12 cellular contexts compared by ENCODE assay signal in genomic region chr9:133563286-133564213, GRCh38. TPM values are rescaled to one million over a fixed set of nuclear protein-coding genes. Genes with fewer than 3 reads are reported as not detected.
A peak's percentile ranks its signal among the peaks of the same experiment; 100 is the strongest.
DNase-seq lines count a peak whose midpoint lies in the region; ATAC-seq, FAIRE-seq and TF ChIP-seq lines count a peak whose summit lies in the region.
"Had no signal": no experiment of that assay in that cellular context is flagged by ENCODE, and none has a peak within 500 bp of the region (broad histone marks: within the 10 kb centered on the region; RNA-seq: fewer than 3 reads in every experiment).

No MANE protein-coding gene starts in this region.

- H3K4me3 Mint-ChIP-seq in Calu3 (ENCODE audit: low read depth, unreplicated experiment) = no peak overlapping the region
- no peak overlapping the region for H3K4me3 Mint-ChIP-seq in activated CD8-positive, alpha-beta T cell treated with anti-CD3 and anti-CD28 coated beads for 36 hours
- no peak overlapping the region for H3K4me3 Mint-ChIP-seq in activated CD4-positive, alpha-beta T cell treated with anti-CD3 and anti-CD28 coated beads, Interleukin-2, amount 10 ng/mL, durations not matched to agents 7 days and 5 days
- H3K4me3 Mint-ChIP-seq: activated T-helper 17 cell treated with anti-CD3 and anti-CD28 coated beads, Interleukin-2, amount 50 U/mL, for 72 hours; WTC11 had no signal

- peaks cover 68% of the 10 kb centered on the region for H3K27me3 ChIP-seq in PC-9 (ENCODE audit: insufficient read depth, low read depth)
- H3K27me3 ChIP-seq in heart left ventricle = no peaks in the 10 kb centered on the region
- peaks cover 0 to 33% (median 3%) of the 10 kb centered on the region in 3 donors for H3K27me3 ChIP-seq in psoas muscle (ENCODE audit: insufficient read depth in 3 of 3, low read length in 2 of 3)

- no peaks in the 10 kb centered on the region for H3K79me2 ChIP-seq in PC-9 (ENCODE audit: low read depth)

- peaks cover 50% of the 10 kb centered on the region for H3K27me3 Mint-ChIP-seq in Calu3 (ENCODE audit: unreplicated experiment)
- H3K27me3 Mint-ChIP-seq in activated CD8-positive, alpha-beta T cell treated with anti-CD3 and anti-CD28 coated beads for 36 hours = no peaks in the 10 kb centered on the region
- no peaks in the 10 kb centered on the region for H3K27me3 Mint-ChIP-seq in activated CD4-positive, alpha-beta T cell treated with anti-CD3 and anti-CD28 coated beads, Interleukin-2, amount 10 ng/mL, durations not matched to agents 7 days and 5 days

- no peak for TF ChIP-seq CTCF in Calu3 (IDR thresholded peaks at IDR 0.05; ENCODE audit: unreplicated experiment)
- peak; percentile 26; the same call in 1 of the 2 replicates for TF ChIP-seq CTCF in PC-9 (conservative IDR thresholded peaks at IDR 0.05)
- peak in 1 of 12 donors; percentile 48 for TF ChIP-seq CTCF in heart left ventricle (IDR thresholded peaks at IDR 0.05)
- no peak for TF ChIP-seq CTCF in psoas muscle (IDR thresholded peaks at IDR 0.05)
- no peak for TF ChIP-seq CTCF in kidney (IDR thresholded peaks at IDR 0.05; ENCODE audit: borderline replicate concordance, extremely low read depth, insufficient read depth)
- no peak for TF ChIP-seq CTCF in activated CD8-positive, alpha-beta T cell treated with anti-CD3 and anti-CD28 coated beads for 36 hours (IDR thresholded peaks at IDR 0.05)

- TF ChIP-seq POLR2A in heart left ventricle (IDR thresholded peaks at IDR 0.05) = no peak

- no peaks in the 10 kb centered on the region for H3K36me3 ChIP-seq in PC-9 (ENCODE audit: low read depth)
- peaks cover 0 to 1% (median 0%) of the 10 kb centered on the region in 9 donors for H3K36me3 ChIP-seq in heart left ventricle
- H3K36me3 ChIP-seq in psoas muscle (ENCODE audit: insufficient read depth in 1 of 2, low read depth in 1 of 2) = no peaks in the 10 kb centered on the region
- H3K36me3 ChIP-seq in kidney (ENCODE audit: control insufficient read depth in 1 of 2, insufficient read depth in 2 of 2, low read length in 2 of 2) = no peaks in the 10 kb centered on the region

- H3K4me2 ChIP-seq in PC-9 = no peak overlapping the region

- H3K9me3 Mint-ChIP-seq in Calu3 (ENCODE audit: low read depth, unreplicated experiment) = no peaks in the 10 kb centered on the region
- H3K9me3 Mint-ChIP-seq in activated CD8-positive, alpha-beta T cell treated with anti-CD3 and anti-CD28 coated beads for 36 hours = no peaks in the 10 kb centered on the region
- H3K9me3 Mint-ChIP-seq in activated CD4-positive, alpha-beta T cell treated with anti-CD3 and anti-CD28 coated beads, Interleukin-2, amount 10 ng/mL, durations not matched to agents 7 days and 5 days = no peaks in the 10 kb centered on the region
- H3K9me3 Mint-ChIP-seq: activated T-helper 17 cell treated with anti-CD3 and anti-CD28 coated beads, Interleukin-2, amount 50 U/mL, for 72 hours; WTC11 had no signal

- no peaks in the 10 kb centered on the region for H3K4me1 Mint-ChIP-seq in Calu3 (ENCODE audit: low read depth, unreplicated experiment)
- peaks cover 15% of the 10 kb centered on the region for H3K4me1 Mint-ChIP-seq in activated CD8-positive, alpha-beta T cell treated with anti-CD3 and anti-CD28 coated beads for 36 hours (ENCODE audit: low read depth)
- peaks cover 3% of the 10 kb centered on the region for H3K4me1 Mint-ChIP-seq in activated CD4-positive, alpha-beta T cell treated with anti-CD3 and anti-CD28 coated beads, Interleukin-2, amount 10 ng/mL, durations not matched to agents 7 days and 5 days
- H3K4me1 Mint-ChIP-seq: activated T-helper 17 cell treated with anti-CD3 and anti-CD28 coated beads, Interleukin-2, amount 50 U/mL, for 72 hours had no signal

- peaks cover 4% of the 10 kb centered on the region; the same call in 1 of the 2 replicates for H3K4me1 ChIP-seq in PC-9 (replicated peaks; ENCODE audit: insufficient read depth)
- peaks cover 3 to 50% (median 36%) of the 10 kb centered on the region in 12 donors for H3K4me1 ChIP-seq in heart left ventricle
- peaks cover 6% of the 10 kb centered on the region for H3K4me1 ChIP-seq in psoas muscle
- peaks cover 0 to 14% of the 10 kb centered on the region in 2 donors for H3K4me1 ChIP-seq in kidney (ENCODE audit: control insufficient read depth in 1 of 2, insufficient read depth in 1 of 2, low read depth in 1 of 2, low read length in 2 of 2)

- no peaks in the 10 kb centered on the region for H4K20me1 ChIP-seq in PC-9 (ENCODE audit: insufficient read depth)

- no peaks in the 10 kb centered on the region for H3K36me3 Mint-ChIP-seq in Calu3 (ENCODE audit: insufficient read depth, unreplicated experiment)
- no peaks in the 10 kb centered on the region for H3K36me3 Mint-ChIP-seq in activated CD8-positive, alpha-beta T cell treated with anti-CD3 and anti-CD28 coated beads for 36 hours (ENCODE audit: low read depth)
- H3K36me3 Mint-ChIP-seq in activated CD4-positive, alpha-beta T cell treated with anti-CD3 and anti-CD28 coated beads, Interleukin-2, amount 10 ng/mL, durations not matched to agents 7 days and 5 days (ENCODE audit: low read depth) = no peaks in the 10 kb centered on the region
- H3K36me3 Mint-ChIP-seq: WTC11 had no signal

- POLR2A ChIA-PET in PC-9 (lab: Charles Lee; ENCODE audit: unreplicated experiment) = no interaction called here
- POLR2A ChIA-PET in activated CD8-positive, alpha-beta T cell treated with anti-CD3 and anti-CD28 coated beads for 36 hours (lab: Charles Lee) = no interaction called here
- POLR2A ChIA-PET in activated CD4-positive, alpha-beta T cell treated with anti-CD3 and anti-CD28 coated beads, Interleukin-2, amount 10 ng/mL, durations not matched to agents 7 days and 5 days (lab: Charles Lee) = no interaction called here

- H3K4me3 ChIP-seq in PC-9 (no peak overlapping the region), heart left ventricle (no peak overlapping the region), psoas muscle (no peak overlapping the region), kidney (ENCODE audit: low read length in 2 of 2) (no peak overlapping the region)

- peak in 3 of 4 donors; percentile 27 to 50 (median 46) for ATAC-seq in heart left ventricle
- peak in 1 of 4 donors; percentile 28 for ATAC-seq in psoas muscle
- ATAC-seq in activated CD8-positive, alpha-beta T cell treated with anti-CD3 and anti-CD28 coated beads for 36 hours = no peak
- ATAC-seq: activated T-helper 17 cell treated with anti-CD3 and anti-CD28 coated beads, Interleukin-2, amount 50 U/mL, for 72 hours; WTC11 had no signal

- intact Hi-C loops in Calu3 (cut with micrococcal nuclease; ENCODE audit: unreplicated experiment) (no loop called here), PC-9 (cut with micrococcal nuclease; ENCODE audit: unreplicated experiment) (no loop called here), heart left ventricle (cut with DNase I) (no loop called here), psoas muscle (cut with DNase I) (no loop called here), kidney (cut with DNase I) (no loop called here)
- intact Hi-C loops in activated CD8-positive, alpha-beta T cell treated with anti-CD3 and anti-CD28 coated beads for 36 hours (cut with micrococcal nuclease) = no loop called here

- 5 to 13% (median 7%) methylated on average over 8 to 14 of the region's 14 CpGs for WGBS in heart left ventricle, 4 donors
- 10 to 21% (median 13%) methylated on average over 14 of the region's 14 CpGs for whole genome bisulfite sequencing in psoas muscle, 3 donors

- no peak overlapping the region for H3K27ac Mint-ChIP-seq in Calu3 (ENCODE audit: unreplicated experiment)
- no peak overlapping the region for H3K27ac Mint-ChIP-seq in activated CD8-positive, alpha-beta T cell treated with anti-CD3 and anti-CD28 coated beads for 36 hours
- H3K27ac Mint-ChIP-seq in activated CD4-positive, alpha-beta T cell treated with anti-CD3 and anti-CD28 coated beads, Interleukin-2, amount 10 ng/mL, durations not matched to agents 7 days and 5 days = no peak overlapping the region
- H3K27ac Mint-ChIP-seq: activated T-helper 17 cell treated with anti-CD3 and anti-CD28 coated beads, Interleukin-2, amount 50 U/mL, for 72 hours; WTC11 had no signal

- no peak overlapping the region for H3K27ac ChIP-seq in PC-9
- peak overlapping the region in 5 of 12 donors; percentile 22 to 44 (median 38) for H3K27ac ChIP-seq in heart left ventricle
- H3K27ac ChIP-seq in psoas muscle = no peak overlapping the region
- H3K27ac ChIP-seq in kidney (ENCODE audit: low read depth in 2 of 2, low read length in 2 of 2) = peak overlapping the region in 1 of 2 donors; percentile 11

- no peak overlapping the region for H3K9ac ChIP-seq in kidney (ENCODE audit: low read length in 2 of 2)

- no peaks in the 10 kb centered on the region for H3K9me3 ChIP-seq in PC-9 (ENCODE audit: insufficient read depth, low read depth)
- no peaks in the 10 kb centered on the region for H3K9me3 ChIP-seq in heart left ventricle
- no peaks in the 10 kb centered on the region for H3K9me3 ChIP-seq in psoas muscle
- no peaks in the 10 kb centered on the region for H3K9me3 ChIP-seq in kidney (ENCODE audit: control insufficient read depth in 1 of 2, low read length in 2 of 2)

- no peak for FAIRE-seq in kidney (lab: Jason Lieb, UNC)

- no TSS peak for BruUV-seq in Calu3 (replicated peaks; lab: Mats Ljungman, UMichigan)
- no TSS peak for BruUV-seq in PC-9 (replicated peaks; lab: Mats Ljungman, UMichigan)

- no peak overlapping the region for H2AFZ ChIP-seq in PC-9

- no peaks in the 10 kb centered on the region for H3K9me2 ChIP-seq in PC-9 (ENCODE audit: insufficient read depth)

- CTCF ChIA-PET in Calu3 (lab: Charles Lee) = no interaction called here
- CTCF ChIA-PET in PC-9 (lab: Charles Lee) = no interaction called here
- CTCF ChIA-PET in activated CD8-positive, alpha-beta T cell treated with anti-CD3 and anti-CD28 coated beads for 36 hours (lab: Charles Lee) = no interaction called here
- CTCF ChIA-PET in activated CD4-positive, alpha-beta T cell treated with anti-CD3 and anti-CD28 coated beads, Interleukin-2, amount 10 ng/mL, durations not matched to agents 7 days and 5 days (lab: Charles Lee) = no interaction called here

- peak; percentile 3 for DNase-seq in Calu3
- peak in 1 of 2 experiments; percentile 46 for DNase-seq in PC-9
- peak in 4 of 5 donors; percentile 42 to 84 (median 57) for DNase-seq in heart left ventricle
- DNase-seq in psoas muscle = peak; percentile 58 to 77
- no peak for DNase-seq in kidney
- DNase-seq in NCI-H2081 treated with DMSO at 0.1 percent for 48 hours (lab: John Stamatoyannopoulos, UW) = no peak
- no peak for DNase-seq in activated CD8-positive, alpha-beta T cell treated with anti-CD3 and anti-CD28 coated beads for 36 hours
- no peak for DNase-seq in activated CD4-positive, alpha-beta T cell treated with anti-CD3 and anti-CD28 coated beads, Interleukin-2, amount 10 ng/mL, durations not matched to agents 7 days and 5 days

- H3F3A ChIP-seq in PC-9 (ENCODE audit: insufficient read depth, low read depth) = no peaks in the 10 kb centered on the region

RNA-seq across cellular contexts. Expression of gene ADAMTSL2, which starts 29.0 kb away (rescaled TPM):
- total RNA-seq in Calu3 (2022) (0.14 TPM in 1 of 2 replicates, not detected in the other), PC-9 (2021) (0.39 and 0.50 TPM in 2 replicates), heart left ventricle (1 to 10 TPM; 2.3 to 5.1 (median 4.2) TPM), psoas muscle (1 to 10 TPM in 2 of 4 donors, under 1 TPM in 2; 0.34 to 5.4 (median 2.4) TPM), kidney (32.1 TPM)
- polyA plus RNA-seq in heart left ventricle (1 to 10 TPM; 2.3 to 3.5 TPM), psoas muscle (under 1 TPM; 0.21 to 0.75 (median 0.29) TPM), kidney (ENCODE audit: insufficient read depth, low read depth, low replicate concordance) (20.0 TPM)
- total RNA-seq in activated CD8-positive, alpha-beta T cell treated with anti-CD3 and anti-CD28 coated beads for 36 hours = under 1 TPM; 0.11 to 0.25 TPM
- not detected for total RNA-seq in activated CD4-positive, alpha-beta T cell treated with anti-CD3 and anti-CD28 coated beads, Interleukin-2, amount 10 ng/mL, durations not matched to agents 7 days and 5 days
- total RNA-seq: activated T-helper 17 cell treated with anti-CD3 and anti-CD28 coated beads, Interleukin-2, amount 50 U/mL, for 72 hours had no signal

RNA-seq across cellular contexts. Expression of gene MYMK, which starts 38.8 kb away (rescaled TPM):
- total RNA-seq in Calu3 (2022) (not detected in 2 replicates), PC-9 (2021) (not detected in 2 replicates), heart left ventricle (not detected), psoas muscle (1 to 10 TPM in 1 of 4 donors, under 1 TPM in 1, not detected in 2; 0.44 to 4.5 TPM), kidney (not detected)
- polyA plus RNA-seq in heart left ventricle (not detected), psoas muscle (under 1 TPM in 2 of 3 donors, not detected in 1; 0.05 to 0.60 TPM), kidney (ENCODE audit: insufficient read depth, low read depth, low replicate concordance) (not detected)
- not detected for total RNA-seq in activated CD8-positive, alpha-beta T cell treated with anti-CD3 and anti-CD28 coated beads for 36 hours
- total RNA-seq in activated CD4-positive, alpha-beta T cell treated with anti-CD3 and anti-CD28 coated beads, Interleukin-2, amount 10 ng/mL, durations not matched to agents 7 days and 5 days = not detected
- total RNA-seq: activated T-helper 17 cell treated with anti-CD3 and anti-CD28 coated beads, Interleukin-2, amount 50 U/mL, for 72 hours; dermis microvascular lymphatic vessel endothelial cell; osteoblast; WTC11 had no signal

RNA-seq across cellular contexts. Expression of gene FAM163B, which starts 45.6 kb away (rescaled TPM):
- total RNA-seq in Calu3 (2022) = not detected in 2 replicates
- total RNA-seq in PC-9 (2021) = not detected in 2 replicates
- total RNA-seq in heart left ventricle = not detected
- under 1 TPM in 1 of 2 donors, not detected in 1; 0.08 TPM for polyA plus RNA-seq in heart left ventricle
- not detected for total RNA-seq in psoas muscle
- polyA plus RNA-seq in psoas muscle = not detected
- 0.54 TPM for total RNA-seq in kidney
- not detected for polyA plus RNA-seq in kidney (ENCODE audit: insufficient read depth, low read depth, low replicate concordance)
- not detected for total RNA-seq in activated CD8-positive, alpha-beta T cell treated with anti-CD3 and anti-CD28 coated beads for 36 hours
- total RNA-seq in activated CD4-positive, alpha-beta T cell treated with anti-CD3 and anti-CD28 coated beads, Interleukin-2, amount 10 ng/mL, durations not matched to agents 7 days and 5 days = not detected
- total RNA-seq: activated T-helper 17 cell treated with anti-CD3 and anti-CD28 coated beads, Interleukin-2, amount 50 U/mL, for 72 hours; dermis microvascular lymphatic vessel endothelial cell; osteoblast had no signal

Comparison
In these comparisons a context has a peak if more than half of its experiments do, and no peak if none do; other contexts are left out.
1. DNase-seq: peak in Calu3 (single experiment), heart left ventricle (4 of 5) and psoas muscle (2 of 2); none in kidney (single experiment), NCI-H2081 treated with DMSO at 0.1 percent for 48 hours (single experiment), activated CD8-positive, alpha-beta T cell treated with anti-CD3 and anti-CD28 coated beads for 36 hours (single experiment) and activated CD4-positive, alpha-beta T cell treated with anti-CD3 and anti-CD28 coated beads, Interleukin-2, amount 10 ng/mL, durations not matched to agents 7 days and 5 days (single experiment).